ENCODE assay signal across 22 cellular contexts in genomic region chr15:100980410-100981046, GRCh38.
"Had no signal": no experiment of that assay in that cellular context is flagged by ENCODE, and none has a peak within 500 bp of the region (broad histone marks: within the 10 kb centered on the region; RNA-seq: fewer than 3 reads in every experiment).

No MANE protein-coding gene starts in this region.

- ATAC-seq: effector memory CD8-positive, alpha-beta T cell; left ventricle myocardium superior; natural killer cell treated with Interleukin-12 subunit alpha and Interleukin-12 subunit beta and Interleukin-15 and Interleukin-18, amount 100 ng/mL, for 72 hours had no signal

- H3K27ac ChIP-seq: breast epithelium, colonic mucosa, dorsolateral prefrontal cortex, esophagus muscularis mucosa, thoracic aorta had no signal

- H3K27me3 ChIP-seq: breast epithelium, colonic mucosa, esophagus muscularis mucosa had no signal

- H3K9me3 ChIP-seq: breast epithelium, colonic mucosa, esophagus muscularis mucosa, thoracic aorta had no signal

- H3K4me1 ChIP-seq: breast epithelium, colonic mucosa, esophagus muscularis mucosa had no signal

- H3K27ac Mint-ChIP-seq: activated naive CD4-positive, alpha-beta T cell treated with anti-CD3 and anti-CD28 coated beads for 36 hours; activated naive CD8-positive, alpha-beta T cell treated with anti-CD3 and anti-CD28 coated beads, Interleukin-2, amount 10 ng/mL, durations not matched to agents 7 days and 5 days; effector memory CD8-positive, alpha-beta T cell; natural killer cell treated with Interleukin-12 subunit alpha and Interleukin-12 subunit beta and Interleukin-15 and Interleukin-18, amount 100 ng/mL, for 72 hours; progenitor cell of endocrine pancreas; type B pancreatic cell had no signal

- H3K9me3 Mint-ChIP-seq: natural killer cell treated with Interleukin-12 subunit alpha and Interleukin-12 subunit beta and Interleukin-15 and Interleukin-18, amount 100 ng/mL, for 72 hours had no signal

- H3K4me3 Mint-ChIP-seq: activated naive CD4-positive, alpha-beta T cell treated with anti-CD3 and anti-CD28 coated beads for 36 hours; activated naive CD8-positive, alpha-beta T cell treated with anti-CD3 and anti-CD28 coated beads, Interleukin-2, amount 10 ng/mL, durations not matched to agents 7 days and 5 days; central memory CD8-positive, alpha-beta T cell; effector memory CD8-positive, alpha-beta T cell; natural killer cell treated with Interleukin-12 subunit alpha and Interleukin-12 subunit beta and Interleukin-15 and Interleukin-18, amount 100 ng/mL, for 72 hours; type B pancreatic cell had no signal

- H3K36me3 Mint-ChIP-seq: activated naive CD8-positive, alpha-beta T cell treated with anti-CD3 and anti-CD28 coated beads, Interleukin-2, amount 10 ng/mL, durations not matched to agents 7 days and 5 days; natural killer cell treated with Interleukin-12 subunit alpha and Interleukin-12 subunit beta and Interleukin-15 and Interleukin-18, amount 100 ng/mL, for 72 hours; type B pancreatic cell had no signal

- H3K36me3 ChIP-seq: breast epithelium, colonic mucosa, thoracic aorta had no signal

- H3K4me1 Mint-ChIP-seq: activated naive CD8-positive, alpha-beta T cell treated with anti-CD3 and anti-CD28 coated beads, Interleukin-2, amount 10 ng/mL, durations not matched to agents 7 days and 5 days; central memory CD8-positive, alpha-beta T cell had no signal

- H3K4me3 ChIP-seq: breast epithelium, colonic mucosa, dorsolateral prefrontal cortex, esophagus muscularis mucosa, thoracic aorta had no signal

- DNase-seq: activated CD4-positive, alpha-beta T cell treated with anti-CD3 and anti-CD28 coated beads for 4 hours; activated CD4-positive, alpha-beta T cell treated with anti-CD3 and anti-CD28 coated beads, Interleukin-2, amount 50 U/mL, for 48 hours; activated CD4-positive, CD25-positive, alpha-beta regulatory T cell; activated naive CD4-positive, alpha-beta T cell treated with anti-CD3 and anti-CD28 coated beads for 36 hours; activated naive CD8-positive, alpha-beta T cell treated with anti-CD3 and anti-CD28 coated beads, Interleukin-2, amount 10 ng/mL, durations not matched to agents 7 days and 5 days; activated T-cell treated with anti-CD3 and anti-CD28 coated beads, Interleukin-2, amount 50 U/mL, for 48 hours; amniotic stem cell; colonic mucosa; dorsolateral prefrontal cortex; effector memory CD8-positive, alpha-beta T cell; hippocampal formation; left ventricle myocardium superior; mammary epithelial cell; stimulated activated CD4-positive, alpha-beta T cell treated with anti-CD3 and anti-CD28 coated beads, Interleukin-4, amount 100 ng/mL, for 1 hour; stimulated activated naive CD4-positive, alpha-beta T cell treated with Interleukin-2 at 50 U/mL for 16 hours had no signal
